In genomic region chr14:99702115-99702514, GRCh38 we compare ENCODE assay signal across 10 cellular contexts. TPM values are rescaled to one million over a fixed set of nuclear protein-coding genes. Genes with fewer than 3 reads are reported as not detected.
"Had no signal": no experiment of that assay in that cellular context is flagged by ENCODE, and none has a peak within 500 bp of the region (broad histone marks: within the 10 kb centered on the region; RNA-seq: fewer than 3 reads in every experiment).

No MANE protein-coding gene starts in this region.

- ATAC-seq: GM23338, HCT116 had no signal

- H3K27ac ChIP-seq: GM23248 had no signal

- H3K4me3 ChIP-seq: GM23248, GM23338, HAP-1 had no signal

- H3K27ac Mint-ChIP-seq: GM23338, H9, HFFc6 had no signal

- H3K4me1 Mint-ChIP-seq: GM23338, H9 had no signal

- H3K4me1 ChIP-seq: HAP-1 had no signal

- H3K9ac ChIP-seq: GM23248 had no signal

- H3K4me3 Mint-ChIP-seq: GM23338, H9, HFFc6 had no signal

- H3K4me2 ChIP-seq: GM23338 had no signal

- DNase-seq: GM23248, GOT3, H7, H9, HCEC 1CT, HFFc6 had no signal

- H3K36me3 ChIP-seq: HAP-1 had no signal

- H2AFZ ChIP-seq: GM23248, GM23338 had no signal

RNA-seq across cellular contexts. Expression of gene CYP46A1, which starts 18.0 kb away (rescaled TPM):
- total RNA-seq: H4 had no signal
